1 cellular context compared by ENCODE assay signal in the genomic region with DNA sequence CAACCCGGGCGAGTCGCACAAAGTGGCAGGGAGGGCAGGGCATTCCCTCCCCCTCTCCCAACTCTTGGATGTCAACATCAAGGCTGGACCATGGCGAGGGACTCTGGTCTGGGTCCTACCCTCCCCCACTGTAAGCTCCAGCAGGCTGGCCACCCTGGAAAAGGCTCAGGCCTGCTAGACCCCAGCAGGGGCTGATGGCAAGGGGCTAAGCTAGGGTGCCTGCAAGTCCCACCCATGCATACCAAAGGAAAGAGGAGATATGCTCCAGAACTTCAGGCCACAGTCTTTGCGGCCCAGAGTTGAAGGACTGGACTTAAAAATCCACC.
TF ChIP-seq lines count a peak whose summit lies in the region.

No MANE protein-coding gene starts in this region.

TF ChIP-seq in GM23338, 12 proteins besides CTCF, POLR2A, EP300 and RAD21:
- TF ChIP-seq, protein P1, sequence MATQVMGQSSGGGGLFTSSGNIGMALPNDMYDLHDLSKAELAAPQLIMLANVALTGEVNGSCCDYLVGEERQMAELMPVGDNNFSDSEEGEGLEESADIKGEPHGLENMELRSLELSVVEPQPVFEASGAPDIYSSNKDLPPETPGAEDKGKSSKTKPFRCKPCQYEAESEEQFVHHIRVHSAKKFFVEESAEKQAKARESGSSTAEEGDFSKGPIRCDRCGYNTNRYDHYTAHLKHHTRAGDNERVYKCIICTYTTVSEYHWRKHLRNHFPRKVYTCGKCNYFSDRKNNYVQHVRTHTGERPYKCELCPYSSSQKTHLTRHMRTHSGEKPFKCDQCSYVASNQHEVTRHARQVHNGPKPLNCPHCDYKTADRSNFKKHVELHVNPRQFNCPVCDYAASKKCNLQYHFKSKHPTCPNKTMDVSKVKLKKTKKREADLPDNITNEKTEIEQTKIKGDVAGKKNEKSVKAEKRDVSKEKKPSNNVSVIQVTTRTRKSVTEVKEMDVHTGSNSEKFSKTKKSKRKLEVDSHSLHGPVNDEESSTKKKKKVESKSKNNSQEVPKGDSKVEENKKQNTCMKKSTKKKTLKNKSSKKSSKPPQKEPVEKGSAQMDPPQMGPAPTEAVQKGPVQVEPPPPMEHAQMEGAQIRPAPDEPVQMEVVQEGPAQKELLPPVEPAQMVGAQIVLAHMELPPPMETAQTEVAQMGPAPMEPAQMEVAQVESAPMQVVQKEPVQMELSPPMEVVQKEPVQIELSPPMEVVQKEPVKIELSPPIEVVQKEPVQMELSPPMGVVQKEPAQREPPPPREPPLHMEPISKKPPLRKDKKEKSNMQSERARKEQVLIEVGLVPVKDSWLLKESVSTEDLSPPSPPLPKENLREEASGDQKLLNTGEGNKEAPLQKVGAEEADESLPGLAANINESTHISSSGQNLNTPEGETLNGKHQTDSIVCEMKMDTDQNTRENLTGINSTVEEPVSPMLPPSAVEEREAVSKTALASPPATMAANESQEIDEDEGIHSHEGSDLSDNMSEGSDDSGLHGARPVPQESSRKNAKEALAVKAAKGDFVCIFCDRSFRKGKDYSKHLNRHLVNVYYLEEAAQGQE (IDR thresholded peaks at IDR 0.05; ENCODE audit: unreplicated experiment) = no peak
- no peak for TF ChIP-seq ZNF114 (CRISPR knock-in tag; IDR thresholded peaks at IDR 0.05)
- no peak for TF ChIP-seq EZH2phosphoT487 (IDR thresholded peaks at IDR 0.05; ENCODE audit: unreplicated experiment)
- TF ChIP-seq, protein P2, sequence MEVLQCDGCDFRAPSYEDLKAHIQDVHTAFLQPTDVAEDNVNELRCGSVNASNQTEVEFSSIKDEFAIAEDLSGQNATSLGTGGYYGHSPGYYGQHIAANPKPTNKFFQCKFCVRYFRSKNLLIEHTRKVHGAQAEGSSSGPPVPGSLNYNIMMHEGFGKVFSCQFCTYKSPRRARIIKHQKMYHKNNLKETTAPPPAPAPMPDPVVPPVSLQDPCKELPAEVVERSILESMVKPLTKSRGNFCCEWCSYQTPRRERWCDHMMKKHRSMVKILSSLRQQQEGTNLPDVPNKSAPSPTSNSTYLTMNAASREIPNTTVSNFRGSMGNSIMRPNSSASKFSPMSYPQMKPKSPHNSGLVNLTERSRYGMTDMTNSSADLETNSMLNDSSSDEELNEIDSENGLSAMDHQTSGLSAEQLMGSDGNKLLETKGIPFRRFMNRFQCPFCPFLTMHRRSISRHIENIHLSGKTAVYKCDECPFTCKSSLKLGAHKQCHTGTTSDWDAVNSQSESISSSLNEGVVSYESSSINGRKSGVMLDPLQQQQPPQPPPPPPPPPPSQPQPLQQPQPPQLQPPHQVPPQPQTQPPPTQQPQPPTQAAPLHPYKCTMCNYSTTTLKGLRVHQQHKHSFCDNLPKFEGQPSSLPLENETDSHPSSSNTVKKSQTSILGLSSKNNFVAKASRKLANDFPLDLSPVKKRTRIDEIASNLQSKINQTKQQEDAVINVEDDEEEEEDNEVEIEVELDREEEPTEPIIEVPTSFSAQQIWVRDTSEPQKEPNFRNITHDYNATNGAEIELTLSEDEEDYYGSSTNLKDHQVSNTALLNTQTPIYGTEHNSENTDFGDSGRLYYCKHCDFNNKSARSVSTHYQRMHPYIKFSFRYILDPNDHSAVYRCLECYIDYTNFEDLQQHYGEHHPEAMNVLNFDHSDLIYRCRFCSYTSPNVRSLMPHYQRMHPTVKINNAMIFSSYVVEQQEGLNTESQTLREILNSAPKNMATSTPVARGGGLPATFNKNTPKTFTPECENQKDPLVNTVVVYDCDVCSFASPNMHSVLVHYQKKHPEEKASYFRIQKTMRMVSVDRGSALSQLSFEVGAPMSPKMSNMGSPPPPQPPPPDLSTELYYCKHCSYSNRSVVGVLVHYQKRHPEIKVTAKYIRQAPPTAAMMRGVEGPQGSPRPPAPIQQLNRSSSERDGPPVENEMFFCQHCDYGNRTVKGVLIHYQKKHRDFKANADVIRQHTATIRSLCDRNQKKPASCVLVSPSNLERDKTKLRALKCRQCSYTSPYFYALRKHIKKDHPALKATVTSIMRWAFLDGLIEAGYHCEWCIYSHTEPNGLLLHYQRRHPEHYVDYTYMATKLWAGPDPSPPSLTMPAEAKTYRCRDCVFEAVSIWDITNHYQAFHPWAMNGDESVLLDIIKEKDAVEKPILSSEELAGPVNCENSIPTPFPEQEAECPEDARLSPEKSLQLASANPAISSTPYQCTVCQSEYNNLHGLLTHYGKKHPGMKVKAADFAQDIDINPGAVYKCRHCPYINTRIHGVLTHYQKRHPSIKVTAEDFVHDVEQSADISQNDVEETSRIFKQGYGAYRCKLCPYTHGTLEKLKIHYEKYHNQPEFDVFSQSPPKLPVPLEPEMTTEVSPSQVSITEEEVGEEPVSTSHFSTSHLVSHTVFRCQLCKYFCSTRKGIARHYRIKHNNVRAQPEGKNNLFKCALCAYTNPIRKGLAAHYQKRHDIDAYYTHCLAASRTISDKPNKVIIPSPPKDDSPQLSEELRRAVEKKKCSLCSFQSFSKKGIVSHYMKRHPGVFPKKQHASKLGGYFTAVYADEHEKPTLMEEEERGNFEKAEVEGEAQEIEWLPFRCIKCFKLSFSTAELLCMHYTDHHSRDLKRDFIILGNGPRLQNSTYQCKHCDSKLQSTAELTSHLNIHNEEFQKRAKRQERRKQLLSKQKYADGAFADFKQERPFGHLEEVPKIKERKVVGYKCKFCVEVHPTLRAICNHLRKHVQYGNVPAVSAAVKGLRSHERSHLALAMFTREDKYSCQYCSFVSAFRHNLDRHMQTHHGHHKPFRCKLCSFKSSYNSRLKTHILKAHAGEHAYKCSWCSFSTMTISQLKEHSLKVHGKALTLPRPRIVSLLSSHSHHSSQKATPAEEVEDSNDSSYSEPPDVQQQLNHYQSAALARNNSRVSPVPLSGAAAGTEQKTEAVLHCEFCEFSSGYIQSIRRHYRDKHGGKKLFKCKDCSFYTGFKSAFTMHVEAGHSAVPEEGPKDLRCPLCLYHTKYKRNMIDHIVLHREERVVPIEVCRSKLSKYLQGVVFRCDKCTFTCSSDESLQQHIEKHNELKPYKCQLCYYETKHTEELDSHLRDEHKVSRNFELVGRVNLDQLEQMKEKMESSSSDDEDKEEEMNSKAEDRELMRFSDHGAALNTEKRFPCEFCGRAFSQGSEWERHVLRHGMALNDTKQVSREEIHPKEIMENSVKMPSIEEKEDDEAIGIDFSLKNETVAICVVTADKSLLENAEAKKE (CRISPR knock-in tag; IDR thresholded peaks at IDR 0.05) = no peak
- TF ChIP-seq EZH2 (IDR thresholded peaks at IDR 0.05; ENCODE audit: low read depth, unreplicated experiment) = no peak
- no peak for TF ChIP-seq STAT1 (IDR thresholded peaks at IDR 0.05; ENCODE audit: unreplicated experiment)
- TF ChIP-seq CREB1 (CRISPR knock-in tag; IDR thresholded peaks at IDR 0.05; ENCODE audit: low read depth) = no peak
- TF ChIP-seq ZNF331 (CRISPR knock-in tag; IDR thresholded peaks at IDR 0.05; ENCODE audit: low read depth) = no peak
- TF ChIP-seq, protein P3, sequence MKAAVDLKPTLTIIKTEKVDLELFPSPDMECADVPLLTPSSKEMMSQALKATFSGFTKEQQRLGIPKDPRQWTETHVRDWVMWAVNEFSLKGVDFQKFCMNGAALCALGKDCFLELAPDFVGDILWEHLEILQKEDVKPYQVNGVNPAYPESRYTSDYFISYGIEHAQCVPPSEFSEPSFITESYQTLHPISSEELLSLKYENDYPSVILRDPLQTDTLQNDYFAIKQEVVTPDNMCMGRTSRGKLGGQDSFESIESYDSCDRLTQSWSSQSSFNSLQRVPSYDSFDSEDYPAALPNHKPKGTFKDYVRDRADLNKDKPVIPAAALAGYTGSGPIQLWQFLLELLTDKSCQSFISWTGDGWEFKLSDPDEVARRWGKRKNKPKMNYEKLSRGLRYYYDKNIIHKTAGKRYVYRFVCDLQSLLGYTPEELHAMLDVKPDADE (IDR thresholded peaks at IDR 0.05) = no peak
